16 cellular contexts compared by ENCODE assay signal in the genomic region with DNA sequence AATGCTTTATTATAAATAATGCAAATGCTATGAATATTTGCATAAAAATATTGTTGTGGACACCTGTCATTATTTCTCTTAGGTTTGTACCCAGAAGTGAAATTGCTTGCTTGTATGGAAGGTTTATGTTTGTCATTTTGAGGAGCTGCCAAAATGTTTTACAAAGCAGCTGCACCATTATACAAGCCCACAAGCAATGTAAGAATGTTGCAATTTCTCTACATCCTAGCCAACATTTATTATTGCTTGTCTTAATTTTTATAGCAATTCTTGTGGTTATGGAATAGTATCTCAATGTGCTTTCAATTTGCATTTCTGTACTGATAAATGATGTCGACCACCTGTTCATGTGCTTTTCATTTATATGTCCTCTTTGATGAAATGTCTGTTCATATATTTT. TPM values are rescaled to one million over a fixed set of nuclear protein-coding genes. Genes with fewer than 3 reads are reported as not detected.
DNase-seq lines count a peak whose midpoint lies in the region; ATAC-seq, FAIRE-seq and TF ChIP-seq lines count a peak whose summit lies in the region.
"Had no signal": no experiment of that assay in that cellular context is flagged by ENCODE, and none has a peak within 500 bp of the region (broad histone marks: within the 10 kb centered on the region; RNA-seq: fewer than 3 reads in every experiment).

No MANE protein-coding gene starts in this region.

- H3K27ac ChIP-seq in A549: no peak overlapping the region
- peak overlapping the region; percentile 34; the same call in 1 of the 2 replicates for H3K27ac ChIP-seq in SK-N-MC
- H3K27ac ChIP-seq: BLaER1 treated with 17β-estradiol and CSF1 and Interleukin-3, amounts not matched to agents 10 nM and 100 nM had no signal

- TF ChIP-seq RAD21 in A549 (conservative IDR thresholded peaks at IDR 0.05 in 1 of 2, IDR thresholded peaks at IDR 0.05 in 1 of 2): no peak

- no peak for TF ChIP-seq EP300 in A549 (IDR thresholded peaks at IDR 0.05)

- no peak overlapping the region for H3K9ac ChIP-seq in SK-N-MC (ENCODE audit: insufficient read length)
- H3K9ac ChIP-seq: BLaER1 treated with 17β-estradiol and CSF1 and Interleukin-3, amounts not matched to agents 10 nM and 100 nM had no signal

- H3K4me2 ChIP-seq in A549: no peak overlapping the region
- H3K4me2 ChIP-seq: BLaER1 treated with 17β-estradiol and CSF1 and Interleukin-3, amounts not matched to agents 10 nM and 100 nM had no signal

- peak; percentile 99 for FAIRE-seq in A549 (lab: Jason Lieb, UNC)
- FAIRE-seq in RCC 7860 (lab: Jason Lieb, UNC): no peak
- FAIRE-seq: A204.1 had no signal

- DNase-seq in A549 (ENCODE audit: low read depth in 1 of 2, low spot score in 1 of 2): no peak
- DNase-seq in GF-D8 (lab: John Stamatoyannopoulos, UW): peak; percentile 50
- DNase-seq in SK-N-MC (ENCODE audit: low read depth, low spot score): no peak
- DNase-seq in fibroblast of gingiva (ENCODE audit: low read depth): peak; percentile 39
- no peak for DNase-seq in RCC 7860 (ENCODE audit: low spot score)
- DNase-seq in Right ventricle myocardium inferior (ENCODE audit: missing footprints): no peak
- DNase-seq: Calu3; CD8-positive, alpha-beta T cell; H9; MV-4-11; NCI-H1694 treated with DMSO at 0.1 percent for 48 hours; SHP77 treated with DMSO at 0.1 percent for 48 hours had no signal

- H3K4me1 ChIP-seq in A549: no peaks in the 10 kb centered on the region
- H3K4me1 ChIP-seq: BLaER1 treated with 17β-estradiol and CSF1 and Interleukin-3, amounts not matched to agents 10 nM and 100 nM had no signal

- WGBS in A549 (ENCODE audit: missing lambda C conversion rate): 0% methylated on average over 1 of the region's 1 CpG

- no peaks in the 10 kb centered on the region for H3K36me3 ChIP-seq in SK-N-MC (ENCODE audit: insufficient read depth, low read length)
- H3K36me3 ChIP-seq: BLaER1 treated with 17β-estradiol and CSF1 and Interleukin-3, amounts not matched to agents 10 nM and 100 nM had no signal

- no peaks in the 10 kb centered on the region for H3K9me3 ChIP-seq in A549
- no peaks in the 10 kb centered on the region for H3K9me3 ChIP-seq in SK-N-MC (ENCODE audit: low read depth, low read length)

- POLR2A ChIA-PET in A549 (lab: Yijun Ruan, JAX): interaction anchor here (0.7 kb wide), 1 partner anchor 18 kb away, joined by 4 read pairs; no protein-coding TSS in a partner anchor

- TF ChIP-seq POLR2A in A549 (IDR thresholded peaks at IDR 0.05; ENCODE audit: low read length): no peak

- TF ChIP-seq CTCF in A549 (IDR thresholded peaks at IDR 0.05): no peak

- intact Hi-C loops in Right ventricle myocardium inferior (cut with DNase I): no loop called here

- CTCF ChIA-PET in A549 (lab: Yijun Ruan, JAX): no interaction called here

- H3K4me3 ChIP-seq in A549 (no peak overlapping the region), SK-N-MC (no peak overlapping the region)
- H3K4me3 ChIP-seq: BLaER1 treated with 17β-estradiol and CSF1 and Interleukin-3, amounts not matched to agents 10 nM and 100 nM had no signal

- no peak for ATAC-seq in A549
- no peak for ATAC-seq in GM18868 (IDR thresholded peaks at IDR 0.05; ENCODE audit: unreplicated experiment)
- no peak for ATAC-seq in Right ventricle myocardium inferior
- no peak for ATAC-seq in HG03354 (IDR thresholded peaks at IDR 0.05; ENCODE audit: poor library complexity, severe bottlenecking, unreplicated experiment)
- ATAC-seq: CD8-positive, alpha-beta T cell had no signal

TF ChIP-seq in A549, 52 proteins besides CTCF, POLR2A, EP300 and RAD21:
- no peak for TF ChIP-seq ZNF302 (CRISPR knock-in tag; IDR thresholded peaks at IDR 0.05)
- no peak for TF ChIP-seq RNF2 (IDR thresholded peaks at IDR 0.05; ENCODE audit: borderline replicate concordance, low read depth)
- TF ChIP-seq BHLHE40 (IDR thresholded peaks at IDR 0.05; ENCODE audit: low read depth, low read length): no peak
- no peak for TF ChIP-seq KDM1A (IDR thresholded peaks at IDR 0.05; ENCODE audit: low read depth)
- no peak for TF ChIP-seq ESRRA (IDR thresholded peaks at IDR 0.05; ENCODE audit: borderline replicate concordance, low read length)
- TF ChIP-seq RARB (CRISPR knock-in tag; IDR thresholded peaks at IDR 0.05): no peak
- no peak for TF ChIP-seq JUNB (IDR thresholded peaks at IDR 0.05)
- TF ChIP-seq TFCP2L1 (CRISPR knock-in tag; IDR thresholded peaks at IDR 0.05): no peak
- TF ChIP-seq HOXB5 (CRISPR knock-in tag; IDR thresholded peaks at IDR 0.05): no peak
- TF ChIP-seq MYC (IDR thresholded peaks at IDR 0.05; ENCODE audit: borderline replicate concordance, low read length): no peak
- TF ChIP-seq TP53 (CRISPR knock-in tag; IDR thresholded peaks at IDR 0.05): no peak
- no peak for TF ChIP-seq NPAS2 (CRISPR knock-in tag; IDR thresholded peaks at IDR 0.05; ENCODE audit: borderline replicate concordance)

RNA-seq across cellular contexts. Expression of a gene that starts 18.7 kb away (rescaled TPM):
- 220 and 278 TPM in 2 replicates for polyA plus RNA-seq in A549 (2011; rRNA removed)
- 131 and 141 TPM in 2 replicates for polyA plus RNA-seq in A549 (2012; cell fraction: cytosol; rRNA removed)
- polyA plus RNA-seq in A549 (2012; cell fraction: nucleus; rRNA removed): 114 and 217 TPM in 2 replicates
- 333 to 337 TPM (median 337 TPM) in 3 replicates for polyA plus RNA-seq in A549 (2017; fragmentation: RNase III; extraction: RNeasy Plus Mini Kit Qiagen cat#74134 plus additional on column Dnase treatment)
- polyA minus RNA-seq in A549 (2011; rRNA and poly(A)+ RNA removed): 117 TPM in 2 replicates
- total RNA-seq in Right ventricle myocardium inferior: 73.5 TPM

Comparison
In these comparisons a context has a peak if more than half of its experiments do, and no peak if none do; other contexts are left out.
1. DNase-seq: peak in GF-D8 (single experiment) and fibroblast of gingiva (single experiment); none in A549 (0 of 2), SK-N-MC (single experiment), RCC 7860 (single experiment) and Right ventricle myocardium inferior (single experiment).